In genomic region chr14:20435454-20436362, GRCh38 we compare ENCODE assay signal across 12 cellular contexts. TPM values are rescaled to one million over a fixed set of nuclear protein-coding genes. Genes with fewer than 3 reads are reported as not detected.
DNase-seq lines count a peak whose midpoint lies in the region; ATAC-seq and TF ChIP-seq lines count a peak whose summit lies in the region.
"Had no signal": no experiment of that assay in that cellular context is flagged by ENCODE, and none has a peak within 500 bp of the region (broad histone marks: within the 10 kb centered on the region; RNA-seq: fewer than 3 reads in every experiment).

Gene KLHL33, minus strand, starts transcription at chr14:20436166. Its CDS starts 355 bp downstream, at chr14:20435811.

- DNase-seq in DND-41 = no peak
- DNase-seq in right atrium auricular region (ENCODE audit: low spot score) = no peak
- DNase-seq in sigmoid colon = no peak
- DNase-seq in activated CD4-positive, alpha-beta memory T cell treated with anti-CD3 and anti-CD28 coated beads, Interleukin-2, amount 10 ng/mL, durations not matched to agents 7 days and 5 days = no peak
- no peak for DNase-seq in dermis blood vessel endothelial cell
- DNase-seq in AG20443 (ENCODE audit: low spot score) = no peak
- no peak for DNase-seq in Karpas-422
- DNase-seq: activated B cell treated with CpG ODN at 0.5 μM for 24 hours, immature natural killer cell, NCI-H1436 treated with DMSO at 0.1 percent for 48 hours had no signal

- H3K27me3 Mint-ChIP-seq in activated CD4-positive, alpha-beta memory T cell treated with anti-CD3 and anti-CD28 coated beads, Interleukin-2, amount 10 ng/mL, durations not matched to agents 7 days and 5 days = peaks cover 4% of the 10 kb centered on the region
- H3K27me3 Mint-ChIP-seq: activated B cell treated with CpG ODN at 0.5 μM for 24 hours had no signal

- no peaks in the 10 kb centered on the region for H3K36me3 ChIP-seq in DND-41 (ENCODE audit: insufficient read depth, low read length)
- no peaks in the 10 kb centered on the region for H3K36me3 ChIP-seq in right atrium auricular region
- H3K36me3 ChIP-seq in sigmoid colon = no peaks in the 10 kb centered on the region
- H3K36me3 ChIP-seq in Karpas-422 (ENCODE audit: insufficient read depth, low read length) = no peaks in the 10 kb centered on the region

- H3K27ac ChIP-seq in DND-41 (ENCODE audit: low read length) (no peak within 1 kb of the TSS), angular gyrus (ENCODE audit: low read depth, low read length) (peak within 1 kb of the TSS; percentile 53), right atrium auricular region (peak within 1 kb of the TSS; percentile 58 to 67), sigmoid colon (peak within 1 kb of the TSS; percentile 50 to 71 (median 62)), Karpas-422 (ENCODE audit: low read length) (no peak within 1 kb of the TSS)
- H3K27ac ChIP-seq: C4-2B had no signal

- whole genome bisulfite sequencing in sigmoid colon, 2 donors = 76 to 85% methylated on average over 28 of the region's 28 CpGs

- H3K4me2 ChIP-seq in DND-41 (ENCODE audit: insufficient read depth, low read length) (no peak within 1 kb of the TSS), Karpas-422 (ENCODE audit: low read depth, low read length, poor library complexity, severe bottlenecking) (no peak within 1 kb of the TSS)

- H4K20me1 ChIP-seq in DND-41 (ENCODE audit: insufficient read depth, low read length) (no peaks in the 10 kb centered on the region), Karpas-422 (ENCODE audit: insufficient read depth, low read depth, low read length) (no peaks in the 10 kb centered on the region)

- peaks cover 4% of the 10 kb centered on the region for H3K4me1 Mint-ChIP-seq in activated CD4-positive, alpha-beta memory T cell treated with anti-CD3 and anti-CD28 coated beads, Interleukin-2, amount 10 ng/mL, durations not matched to agents 7 days and 5 days

- no peaks in the 10 kb centered on the region for H3K9me3 Mint-ChIP-seq in activated CD4-positive, alpha-beta memory T cell treated with anti-CD3 and anti-CD28 coated beads, Interleukin-2, amount 10 ng/mL, durations not matched to agents 7 days and 5 days
- H3K9me3 Mint-ChIP-seq: activated B cell treated with CpG ODN at 0.5 μM for 24 hours, immature natural killer cell had no signal

- no peaks in the 10 kb centered on the region for H3K9me3 ChIP-seq in DND-41 (ENCODE audit: insufficient read depth, low read length, severe bottlenecking)
- no peaks in the 10 kb centered on the region for H3K9me3 ChIP-seq in right atrium auricular region
- H3K9me3 ChIP-seq in sigmoid colon = no peaks in the 10 kb centered on the region
- no peaks in the 10 kb centered on the region for H3K9me3 ChIP-seq in Karpas-422 (ENCODE audit: low read length)

- TF ChIP-seq POLR2A in sigmoid colon (IDR thresholded peaks at IDR 0.05) = no peak

- no peak within 1 kb of the TSS for H3K9ac ChIP-seq in DND-41 (ENCODE audit: low read depth, low read length)
- no peak within 1 kb of the TSS for H3K9ac ChIP-seq in Karpas-422 (ENCODE audit: low read length)

- H3K79me2 ChIP-seq in DND-41 (ENCODE audit: insufficient read depth, low read length) = no peaks in the 10 kb centered on the region
- no peaks in the 10 kb centered on the region for H3K79me2 ChIP-seq in Karpas-422 (ENCODE audit: low read length)

- no peaks in the 10 kb centered on the region for H3K27me3 ChIP-seq in DND-41 (ENCODE audit: insufficient read depth, low read length, poor library complexity)
- H3K27me3 ChIP-seq in right atrium auricular region = no peaks in the 10 kb centered on the region
- H3K27me3 ChIP-seq in sigmoid colon = peaks cover 0 to 14% (median 0%) of the 10 kb centered on the region in 3 donors
- H3K27me3 ChIP-seq in Karpas-422 (ENCODE audit: low read length) = no peaks in the 10 kb centered on the region

- H2AFZ ChIP-seq in DND-41 (ENCODE audit: low read depth, low read length) = no peak within 1 kb of the TSS
- H2AFZ ChIP-seq in Karpas-422 (ENCODE audit: low read length) = no peak within 1 kb of the TSS

- CTCF ChIA-PET in activated CD4-positive, alpha-beta memory T cell treated with anti-CD3 and anti-CD28 coated beads, Interleukin-2, amount 10 ng/mL, durations not matched to agents 7 days and 5 days (lab: Charles Lee) = interaction anchor here (1.4 kb wide), 1 partner anchor 108 kb away, joined by 3 read pairs; no protein-coding TSS in a partner anchor

- 0 out of 3 replicates have a peak, but pooled peaks have one; percentile 14 for ATAC-seq in DND-41 (ENCODE audit: insufficient read depth, low read depth)

- intact Hi-C loops in sigmoid colon (cut with DNase I) = no loop called here

- no peak for TF ChIP-seq EP300 in sigmoid colon (IDR thresholded peaks at IDR 0.05)

- no peak within 1 kb of the TSS for H3K4me3 Mint-ChIP-seq in activated CD4-positive, alpha-beta memory T cell treated with anti-CD3 and anti-CD28 coated beads, Interleukin-2, amount 10 ng/mL, durations not matched to agents 7 days and 5 days
- H3K4me3 Mint-ChIP-seq: activated B cell treated with CpG ODN at 0.5 μM for 24 hours, immature natural killer cell had no signal

- POLR2A ChIA-PET in activated CD4-positive, alpha-beta memory T cell treated with anti-CD3 and anti-CD28 coated beads, Interleukin-2, amount 10 ng/mL, durations not matched to agents 7 days and 5 days (lab: Charles Lee) = no interaction called here

- H3K9me2 ChIP-seq in Karpas-422 (replicated peaks; ENCODE audit: insufficient read depth, low read length) = no peaks in the 10 kb centered on the region

- no peaks in the 10 kb centered on the region for H3K36me3 Mint-ChIP-seq in activated CD4-positive, alpha-beta memory T cell treated with anti-CD3 and anti-CD28 coated beads, Interleukin-2, amount 10 ng/mL, durations not matched to agents 7 days and 5 days (ENCODE audit: low read depth)

- H3K4me1 ChIP-seq in DND-41 (ENCODE audit: insufficient read depth, low read length) (no peaks in the 10 kb centered on the region), right atrium auricular region (peaks cover 0 to 10% of the 10 kb centered on the region in 2 donors), sigmoid colon (peaks cover 0 to 13% (median 10%) of the 10 kb centered on the region in 4 donors), Karpas-422 (ENCODE audit: low read length) (no peaks in the 10 kb centered on the region)

- H3K27ac Mint-ChIP-seq in activated CD4-positive, alpha-beta memory T cell treated with anti-CD3 and anti-CD28 coated beads, Interleukin-2, amount 10 ng/mL, durations not matched to agents 7 days and 5 days = no peak within 1 kb of the TSS
- H3K27ac Mint-ChIP-seq: activated B cell treated with CpG ODN at 0.5 μM for 24 hours, immature natural killer cell had no signal

- no peak for TF ChIP-seq CTCF in DND-41 (IDR thresholded peaks at IDR 0.05; ENCODE audit: borderline replicate concordance, extremely low read depth, low read length, poor library complexity, severe bottlenecking)
- no peak for TF ChIP-seq CTCF in right atrium auricular region (IDR thresholded peaks at IDR 0.05)
- TF ChIP-seq CTCF in sigmoid colon (IDR thresholded peaks at IDR 0.05) = no peak

- H3K4me3 ChIP-seq in DND-41 (ENCODE audit: low read depth in 1 of 2, low read length in 2 of 2) (no peak within 1 kb of the TSS), right atrium auricular region (peak within 1 kb of the TSS; percentile 34 to 51), sigmoid colon (peak within 1 kb of the TSS; percentile 5 to 46 (median 38)), Karpas-422 (ENCODE audit: low read length) (no peak within 1 kb of the TSS)

RNA-seq across cellular contexts. Expression of gene KLHL33, which starts in this region (rescaled TPM):
- total RNA-seq in right atrium auricular region (under 1 TPM; 0.35 to 0.44 TPM), sigmoid colon (1 to 10 TPM in 1 of 4 donors, under 1 TPM in 3; 0.33 to 1.4 (median 0.62) TPM), dermis blood vessel endothelial cell (0.09 and 0.17 TPM in 2 replicates)
- under 1 TPM; 0.23 to 0.60 (median 0.23) TPM for polyA plus RNA-seq in sigmoid colon
- under 1 TPM in 1 of 2 experiments, not detected in 1; 0.05 TPM for total RNA-seq in activated CD4-positive, alpha-beta memory T cell treated with anti-CD3 and anti-CD28 coated beads, Interleukin-2, amount 10 ng/mL, durations not matched to agents 7 days and 5 days
- total RNA-seq in Karpas-422 (2014; rRNA removed; shearing (Covaris generic); ENCODE audit: low replicate concordance) = not detected in 2 replicates

Comparison
In these comparisons a context has a peak if more than half of its experiments do, and no peak if none do; other contexts are left out.
1. H3K27ac ChIP-seq: peak in angular gyrus (single experiment), right atrium auricular region (2 of 2) and sigmoid colon (4 of 4); none in DND-41 (single experiment) and Karpas-422 (single experiment).
2. H3K4me3 ChIP-seq: peak in right atrium auricular region (2 of 2) and sigmoid colon (4 of 4); none in DND-41 (0 of 2) and Karpas-422 (single experiment).